Comparison of ENCODE assay signal across 12 cellular contexts in the genomic region with DNA sequence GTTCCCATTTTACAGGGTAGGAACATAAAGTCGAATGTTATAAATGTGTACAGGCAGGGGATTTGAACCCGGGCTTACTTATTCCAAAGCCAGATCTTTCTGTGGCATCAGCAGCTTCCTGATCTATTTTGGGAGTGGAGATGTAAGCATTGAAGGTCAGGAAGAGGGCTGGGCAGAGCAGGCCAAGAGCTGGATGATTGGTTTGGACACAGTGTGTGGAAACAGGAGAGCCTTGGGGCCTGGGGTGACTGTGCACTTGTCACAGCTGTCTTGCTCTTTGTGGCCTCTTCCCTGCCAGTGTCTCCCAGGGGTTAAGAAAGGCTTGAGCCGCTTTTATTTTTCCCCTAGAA.
DNase-seq lines count a peak whose midpoint lies in the region; ATAC-seq, FAIRE-seq and TF ChIP-seq lines count a peak whose summit lies in the region.
"Had no signal": no experiment of that assay in that cellular context is flagged by ENCODE, and none has a peak within 500 bp of the region (broad histone marks: within the 10 kb centered on the region; RNA-seq: fewer than 3 reads in every experiment).

No MANE protein-coding gene starts in this region.

- in situ Hi-C loops in IMR-90 (cut with MboI; ENCODE audit: low sequenced_read_pairs): no loop called here

- H3K4me1 Mint-ChIP-seq in stimulated activated memory B cell treated with anti-CD40 and anti-IgM and Interleukin-4, amounts not matched to agents 10 μg/mL and 1 μg/mL and 100 μg/mL, for 72 hours: peaks cover 86% of the 10 kb centered on the region

- H3K4me3 Mint-ChIP-seq in stimulated activated memory B cell treated with anti-CD40 and anti-IgM and Interleukin-4, amounts not matched to agents 10 μg/mL and 1 μg/mL and 100 μg/mL, for 72 hours: no peak overlapping the region

- no peaks in the 10 kb centered on the region for H3K79me1 ChIP-seq in IMR-90 (ENCODE audit: low read depth in 1 of 2, low read length in 2 of 2)

- peak overlapping the region; percentile 4; the same call in 1 of the 2 replicates for H4K91ac ChIP-seq in IMR-90 (ENCODE audit: insufficient read depth, low read depth, low read length)

- intact Hi-C loops in IMR-90 (cut with micrococcal nuclease): no loop called here
- intact Hi-C loops in adrenal gland (cut with DNase I): loop anchor here in 1 of 2 donors (5.0 kb wide), 2 partner anchors 42 to 127 kb away; partner anchors contain the start of gene IRF2

- DNase-seq in IMR-90 (peak; percentile 22), adrenal gland (peak; percentile 84 to 96 (median 96)), GM12891 (ENCODE audit: insufficient read length, low spot score) (no peak), NCI-H2107 treated with DMSO at 0.1 percent for 48 hours (lab: John Stamatoyannopoulos, UW; ENCODE audit: unreplicated experiment) (no peak)
- DNase-seq: NCI-H1436, T-helper 2 cell had no signal

- peak overlapping the region; percentile 16 for H2AK9ac ChIP-seq in IMR-90 (replicated peaks; ENCODE audit: low read depth, low read length, poor library complexity)

- TF ChIP-seq RAD21 in IMR-90 (IDR thresholded peaks at IDR 0.05; ENCODE audit: low read length) (no peak), liver (IDR thresholded peaks at IDR 0.05) (peak; percentile 24 to 45)

- H3K4me2 ChIP-seq in IMR-90 (ENCODE audit: low read depth, low read length): peak overlapping the region; percentile 20; the same call in 1 of the 2 replicates

- H2BK20ac ChIP-seq in IMR-90 (ENCODE audit: low read depth, low read length): peak overlapping the region; percentile 32; the same call in 1 of the 2 replicates

- H3K23ac ChIP-seq in IMR-90 (ENCODE audit: low read depth, low read length): no peak overlapping the region

- peak overlapping the region; percentile 40 to 42; a peak in 2 of 4 replicates for H4K8ac ChIP-seq in IMR-90 (ENCODE audit: low read depth in 2 of 2, low read length in 2 of 2)

- peak overlapping the region; percentile 39; the same call in 1 of the 2 replicates for H3K4ac ChIP-seq in IMR-90 (ENCODE audit: low read depth, low read length)

- no peak for TF ChIP-seq POLR2A in IMR-90 (IDR thresholded peaks at IDR 0.05; ENCODE audit: low read depth, low read length)
- TF ChIP-seq POLR2A in adrenal gland (IDR thresholded peaks at IDR 0.05): peak in 1 of 2 donors; percentile 90
- no peak; the same call in 1 of the 2 replicates for TF ChIP-seq POLR2A in GM12891 (IDR thresholded peaks at IDR 0.05; ENCODE audit: low read depth, low read length)

- BruUV-seq in IMR-90 (replicated peaks; lab: Mats Ljungman, UMichigan): no TSS peak

- no peak overlapping the region for H2AFZ ChIP-seq in IMR-90 (replicated peaks; ENCODE audit: low read length, poor library complexity)

- H3K18ac ChIP-seq in IMR-90 (ENCODE audit: low read depth, low read length): peak overlapping the region; percentile 46

- H3K9me3 Mint-ChIP-seq in stimulated activated memory B cell treated with anti-CD40 and anti-IgM and Interleukin-4, amounts not matched to agents 10 μg/mL and 1 μg/mL and 100 μg/mL, for 72 hours: no peaks in the 10 kb centered on the region

- H3K9ac ChIP-seq in IMR-90 (ENCODE audit: low read depth, low read length) (no peak overlapping the region), liver (ENCODE audit: low read depth in 1 of 2, low read length in 2 of 2) (peak overlapping the region in 1 of 2 donors; percentile 26)

- no peak overlapping the region for H2BK120ac ChIP-seq in IMR-90 (ENCODE audit: low read depth, low read length)

- no CpG with 5 or more reads among the region's 3 CpGs for WGBS in IMR-90 (ENCODE audit: extremely low coverage in 2 of 2, insufficient read length in 1 of 2), 2 experiments
- 17 to 27% (median 25%) methylated on average over 3 of the region's 3 CpGs for WGBS in adrenal gland, 4 donors
- WGBS in liver: 45% methylated on average over 3 of the region's 3 CpGs

- CTCF ChIA-PET in IMR-90 (lab: Yijun Ruan, JAX): no interaction called here

- peaks cover 26% of the 10 kb centered on the region for H3K4me1 ChIP-seq in IMR-90 (ENCODE audit: control insufficient read depth, insufficient read depth, low read length)
- H3K4me1 ChIP-seq in adrenal gland (replicated peaks in 1 of 2): peaks cover 54 to 73% of the 10 kb centered on the region in 2 donors
- H3K4me1 ChIP-seq in liver (ENCODE audit: control insufficient read depth in 4 of 4, insufficient read depth in 4 of 4, low read length in 3 of 4): peaks cover 26 to 66% (median 60%) of the 10 kb centered on the region in 4 donors

- H3K4me3 ChIP-seq in IMR-90 (ENCODE audit: insufficient read depth, low read depth, low read length) (no peak overlapping the region), adrenal gland (no peak overlapping the region), liver (ENCODE audit: low read depth in 1 of 3, low read length in 3 of 3) (no peak overlapping the region)
- H3K4me3 ChIP-seq: body of pancreas had no signal

- H3K36me3 ChIP-seq in IMR-90 (ENCODE audit: control insufficient read depth, insufficient read depth, low read length): no peaks in the 10 kb centered on the region
- H3K36me3 ChIP-seq in adrenal gland (replicated peaks in 1 of 2): no peaks in the 10 kb centered on the region
- H3K36me3 ChIP-seq in liver (ENCODE audit: control insufficient read depth in 4 of 4, insufficient read depth in 3 of 4, low read depth in 1 of 4, low read length in 3 of 4): no peaks in the 10 kb centered on the region

- no peaks in the 10 kb centered on the region for H4K20me1 ChIP-seq in IMR-90 (ENCODE audit: insufficient read depth, low read length)

- H3K9me3 ChIP-seq in IMR-90 (ENCODE audit: control insufficient read depth, insufficient read depth, low read length) (no peaks in the 10 kb centered on the region), adrenal gland (replicated peaks in 1 of 3) (no peaks in the 10 kb centered on the region), liver (ENCODE audit: control insufficient read depth in 4 of 4, low read length in 3 of 4) (no peaks in the 10 kb centered on the region)
- H3K9me3 ChIP-seq: body of pancreas had no signal

- no peak for ATAC-seq in IMR-90 (ENCODE audit: low read depth)
- ATAC-seq in stimulated activated memory B cell treated with anti-CD40 and anti-IgM and Interleukin-4, amounts not matched to agents 10 μg/mL and 1 μg/mL and 100 μg/mL, for 72 hours: no peak
- ATAC-seq in GM19328 (IDR thresholded peaks at IDR 0.05; ENCODE audit: unreplicated experiment): no peak
- no peak for ATAC-seq in HG02981 (IDR thresholded peaks at IDR 0.05; ENCODE audit: unreplicated experiment)
- ATAC-seq: body of pancreas had no signal

- H3K27ac ChIP-seq in IMR-90 (ENCODE audit: insufficient read depth, low read length) (no peak overlapping the region), adrenal gland (peak overlapping the region; percentile 90 to 98 (median 97)), liver (ENCODE audit: low read depth in 1 of 2, low read length in 2 of 2) (peak overlapping the region; percentile 61 to 83)

- dilution Hi-C loops in IMR-90 (cut with HindIII; ENCODE audit: low sequenced_read_pairs, unreplicated experiment): no loop called here

- H2AK5ac ChIP-seq in IMR-90 (ENCODE audit: low read depth, low read length): peak overlapping the region; percentile 67; the same call in 1 of the 2 replicates

- peaks cover 3% of the 10 kb centered on the region; the same call in 1 of the 2 replicates for H3K9me1 ChIP-seq in IMR-90 (ENCODE audit: insufficient read depth, low read length)

- peak overlapping the region; percentile 87 for H3K27ac Mint-ChIP-seq in stimulated activated memory B cell treated with anti-CD40 and anti-IgM and Interleukin-4, amounts not matched to agents 10 μg/mL and 1 μg/mL and 100 μg/mL, for 72 hours

- no peak for FAIRE-seq in GM12891 (lab: Jason Lieb, UNC)
- FAIRE-seq: D721Med had no signal

- no peaks in the 10 kb centered on the region for H3K36me3 Mint-ChIP-seq in stimulated activated memory B cell treated with anti-CD40 and anti-IgM and Interleukin-4, amounts not matched to agents 10 μg/mL and 1 μg/mL and 100 μg/mL, for 72 hours

- H4K5ac ChIP-seq in IMR-90 (ENCODE audit: low read depth, low read length): peak overlapping the region; percentile 49

- peak overlapping the region; percentile 69 for H3K14ac ChIP-seq in IMR-90 (replicated peaks; ENCODE audit: low read depth, low read length)

- peak overlapping the region; percentile 42; the same call in 1 of the 3 replicates for H2BK15ac ChIP-seq in IMR-90 (ENCODE audit: low read depth, low read length)

- no peak overlapping the region for H3K56ac ChIP-seq in IMR-90 (ENCODE audit: extremely low read depth, insufficient read depth, low read length)

- POLR2A ChIA-PET in IMR-90 (lab: Charles Lee; ENCODE audit: unreplicated experiment): no interaction called here

- H3K27me3 ChIP-seq in IMR-90 (ENCODE audit: control insufficient read depth, insufficient read depth, low read length): no peaks in the 10 kb centered on the region
- no peaks in the 10 kb centered on the region for H3K27me3 ChIP-seq in adrenal gland
- H3K27me3 ChIP-seq in liver (ENCODE audit: control insufficient read depth in 4 of 4, insufficient read depth in 4 of 4, low read length in 3 of 4): no peaks in the 10 kb centered on the region
- H3K27me3 ChIP-seq: body of pancreas had no signal

- H3K27me3 Mint-ChIP-seq in stimulated activated memory B cell treated with anti-CD40 and anti-IgM and Interleukin-4, amounts not matched to agents 10 μg/mL and 1 μg/mL and 100 μg/mL, for 72 hours: no peaks in the 10 kb centered on the region

- TF ChIP-seq CTCF in IMR-90 (conservative IDR thresholded peaks at IDR 0.05; ENCODE audit: low read depth, low read length) (no peak), adrenal gland (IDR thresholded peaks at IDR 0.05) (no peak), liver (IDR thresholded peaks at IDR 0.05; ENCODE audit: low read depth, low read length, missing input control) (no peak)

- no peak overlapping the region for H2BK5ac ChIP-seq in IMR-90 (ENCODE audit: low read depth, low read length, poor library complexity, severe bottlenecking)

TF ChIP-seq in IMR-90, 13 proteins besides CTCF, POLR2A, EP300 and RAD21 (continues in another document):
- TF ChIP-seq RCOR1 (IDR thresholded peaks at IDR 0.05; ENCODE audit: insufficient replicate concordance, low read length) (no peak), CEBPB (IDR thresholded peaks at IDR 0.05; ENCODE audit: low read depth, low read length) (no peak), SMC3 (IDR thresholded peaks at IDR 0.05; ENCODE audit: low read depth, low read length) (no peak), CHD1 (IDR thresholded peaks at IDR 0.05; ENCODE audit: low read depth, low read length) (no peak)

TF ChIP-seq in liver, 16 proteins besides CTCF, POLR2A, EP300 and RAD21 (continues in another document):
- TF ChIP-seq JUND (IDR thresholded peaks at IDR 0.05): peak; percentile 31 to 46

TF ChIP-seq in GM12891, 5 proteins besides CTCF, POLR2A, EP300 and RAD21:
- no peak for TF ChIP-seq SPI1 (IDR thresholded peaks at IDR 0.05; ENCODE audit: low read depth, low read length)
- no peak for TF ChIP-seq POU2F2 (IDR thresholded peaks at IDR 0.05; ENCODE audit: low read depth, low read length)
- no peak for TF ChIP-seq PAX5 (IDR thresholded peaks at IDR 0.05; ENCODE audit: insufficient read depth, low read length, severe bottlenecking)
- no peak for TF ChIP-seq TAF1 (IDR thresholded peaks at IDR 0.05; ENCODE audit: low read depth, low read length)
- no peak for TF ChIP-seq POLR2AphosphoS5 (IDR thresholded peaks at IDR 0.05; ENCODE audit: low read depth, low read length)

Comparison
In these comparisons a context has a peak if more than half of its experiments do, and no peak if none do; other contexts are left out.
1. DNase-seq: peak in IMR-90 (single experiment) and adrenal gland (7 of 7); none in GM12891 (single experiment) and NCI-H2107 treated with DMSO at 0.1 percent for 48 hours (single experiment).